ENCODE assay signal across 7 cellular contexts in the genomic region with DNA sequence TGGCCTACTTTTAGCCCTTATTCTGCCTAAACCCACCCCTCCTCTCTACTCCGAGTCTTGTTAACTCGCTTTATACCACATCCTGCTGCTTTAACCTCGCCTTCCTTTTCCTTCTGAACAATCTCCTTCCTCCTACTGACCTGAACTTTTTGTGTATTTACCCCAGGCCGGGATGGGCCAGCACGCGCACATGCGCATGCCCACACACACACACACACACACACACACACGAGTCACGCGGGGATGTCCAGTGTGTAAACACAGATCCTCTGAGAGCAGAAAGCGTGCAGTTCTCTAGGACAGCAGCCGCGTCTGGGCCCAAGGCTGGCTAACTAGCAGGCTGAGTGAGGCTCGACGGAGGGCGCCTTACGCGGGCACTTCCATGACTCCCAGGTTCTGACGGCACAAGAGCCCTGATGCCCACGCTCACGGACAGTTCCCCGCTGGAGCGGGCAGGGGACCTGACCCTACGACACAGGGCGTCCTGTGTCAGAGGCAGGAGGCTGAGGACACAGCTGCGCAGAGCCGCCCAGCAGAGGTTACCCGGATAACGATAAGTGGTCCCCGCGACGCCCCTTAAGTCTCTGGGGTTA. TPM values are rescaled to one million over a fixed set of nuclear protein-coding genes. Genes with fewer than 3 reads are reported as not detected.
DNase-seq lines count a peak whose midpoint lies in the region; ATAC-seq and TF ChIP-seq lines count a peak whose summit lies in the region.

No MANE protein-coding gene starts in this region.

- H3K9me3 Mint-ChIP-seq in IgD-negative memory B cell (peaks cover 7 to 15% (median 8%) of the 10 kb centered on the region in 3 donors), mesothelial cell of epicardium (peaks cover 15% of the 10 kb centered on the region)
- peaks cover 10 to 19% of the 10 kb centered on the region in 2 donors for H3K9me3 Mint-ChIP-seq in activated naive CD4-positive, alpha-beta T cell treated with anti-CD3 and anti-CD28 coated beads, Interleukin-2, amount 50 U/mL, for 72 hours

- TF ChIP-seq CTCF in mesothelial cell of epicardium (IDR thresholded peaks at IDR 0.05; ENCODE audit: unreplicated experiment), result no peak

- no peaks in the 10 kb centered on the region for H3K27me3 Mint-ChIP-seq in IgD-negative memory B cell
- H3K27me3 Mint-ChIP-seq in mesothelial cell of epicardium (ENCODE audit: low read depth), result peaks cover 84% of the 10 kb centered on the region

- peaks cover 19% of the 10 kb centered on the region for H3K36me3 Mint-ChIP-seq in IgD-negative memory B cell
- H3K36me3 Mint-ChIP-seq in activated naive CD4-positive, alpha-beta T cell treated with anti-CD3 and anti-CD28 coated beads, Interleukin-2, amount 50 U/mL, for 72 hours, result peaks cover 25 to 56% of the 10 kb centered on the region in 2 donors
- no peaks in the 10 kb centered on the region for H3K36me3 Mint-ChIP-seq in mesothelial cell of epicardium

- H3K4me3 Mint-ChIP-seq in IgD-negative memory B cell, result peak overlapping the region; percentile 85 to 99 (median 98)
- H3K4me3 Mint-ChIP-seq in mesothelial cell of epicardium, result peak overlapping the region; percentile 37

- peak in 1 of 2 donors; percentile 61 for DNase-seq in activated naive CD4-positive, alpha-beta T cell treated with anti-CD3 and anti-CD28 coated beads, Interleukin-2, amount 50 U/mL, for 72 hours (ENCODE audit: low spot score in 2 of 2)
- DNase-seq in mesothelial cell of epicardium (ENCODE audit: low spot score in 2 of 2, unreplicated experiment in 2 of 2), result no peak
- no peak for DNase-seq in COLO668 (lab: John Stamatoyannopoulos, UW; ENCODE audit: unreplicated experiment)
- DNase-seq in inferior parietal cortex (ENCODE audit: extremely low spot score), result no peak
- no peak for DNase-seq in NCI-H345 treated with DMSO at 0.1 percent for 48 hours (lab: John Stamatoyannopoulos, UW; ENCODE audit: unreplicated experiment)

- peak; percentile 17 for ATAC-seq in GM21381 (IDR thresholded peaks at IDR 0.05; ENCODE audit: unreplicated experiment)
- peak; percentile 53 to 55 for ATAC-seq in activated naive CD4-positive, alpha-beta T cell treated with anti-CD3 and anti-CD28 coated beads, Interleukin-2, amount 50 U/mL, for 72 hours

- H3K27ac Mint-ChIP-seq in IgD-negative memory B cell, result peak overlapping the region; percentile 66 to 95 (median 89)
- peak overlapping the region; percentile 40 to 73 for H3K27ac Mint-ChIP-seq in activated naive CD4-positive, alpha-beta T cell treated with anti-CD3 and anti-CD28 coated beads, Interleukin-2, amount 50 U/mL, for 72 hours
- no peak overlapping the region for H3K27ac Mint-ChIP-seq in mesothelial cell of epicardium

- H3K4me1 Mint-ChIP-seq in IgD-negative memory B cell, result peaks cover 42 to 54% (median 50%) of the 10 kb centered on the region in 3 donors
- no peaks in the 10 kb centered on the region for H3K4me1 Mint-ChIP-seq in mesothelial cell of epicardium

RNA-seq across cellular contexts. Expression of a gene that starts 0.6 kb away (rescaled TPM):
- 30.7 TPM for polyA plus RNA-seq in IgD-negative memory B cell
- total RNA-seq in activated naive CD4-positive, alpha-beta T cell treated with anti-CD3 and anti-CD28 coated beads, Interleukin-2, amount 50 U/mL, for 72 hours, result 10 to 100 TPM; 32.2 to 46.9 TPM
- total RNA-seq in mesothelial cell of epicardium, result 0.18 to 0.27 TPM (median 0.25 TPM) in 3 replicates

RNA-seq across cellular contexts. Expression of a gene that starts 56.4 kb away (rescaled TPM):
- polyA plus RNA-seq in IgD-negative memory B cell, result not detected
- total RNA-seq in activated naive CD4-positive, alpha-beta T cell treated with anti-CD3 and anti-CD28 coated beads, Interleukin-2, amount 50 U/mL, for 72 hours, result 1 to 10 TPM in 1 of 2 donors, under 1 TPM in 1; 0.59 to 1.2 TPM
- total RNA-seq in mesothelial cell of epicardium, result 2.3 to 2.6 TPM (median 2.5 TPM) in 3 replicates

Comparison
In these comparisons a context has a peak if more than half of its experiments do, and no peak if none do; other contexts are left out.
1. RNA of a gene that starts 0.6 kb away (total RNA-seq): 32.2 to 46.9 TPM in activated naive CD4-positive, alpha-beta T cell treated with anti-CD3 and anti-CD28 coated beads, Interleukin-2, amount 50 U/mL, for 72 hours; 0.18 to 0.27 TPM in mesothelial cell of epicardium; every median in the first group is over 10 times any median in the second.